ENCODE assay signal across 8 cellular contexts in genomic region chr7:113085781-113086390, GRCh38. TPM values are rescaled to one million over a fixed set of nuclear protein-coding genes. Genes with fewer than 3 reads are reported as not detected.
DNase-seq lines count a peak whose midpoint lies in the region; ATAC-seq lines count a peak whose summit lies in the region.

No MANE protein-coding gene starts in this region.

- H3K4me3 ChIP-seq in MG63: peak overlapping the region; percentile 42

- no peaks in the 10 kb centered on the region for H3K36me3 ChIP-seq in MG63

- DNase-seq in DMS 273 (lab: John Stamatoyannopoulos, UW; ENCODE audit: unreplicated experiment): peak; percentile 51
- DNase-seq in DMS 273 treated with DMSO at 0.1 percent for 48 hours (lab: John Stamatoyannopoulos, UW): no peak
- no peak for DNase-seq in MG63
- DNase-seq in astrocyte of the hippocampus (ENCODE audit: low read depth, low spot score): peak; percentile 50
- DNase-seq in medulla oblongata (ENCODE audit: extremely low spot score): peak; percentile 15
- DNase-seq in central memory CD4-positive, alpha-beta T cell: no peak

- no peaks in the 10 kb centered on the region for H3K9me3 ChIP-seq in MG63

- ATAC-seq in HG03280 (IDR thresholded peaks at IDR 0.05; ENCODE audit: unreplicated experiment) (no peak), GM18873 (IDR thresholded peaks at IDR 0.05; ENCODE audit: low FRiP score, unreplicated experiment) (no peak)

- H3K27me3 ChIP-seq in MG63: no peaks in the 10 kb centered on the region

RNA-seq across cellular contexts. Expression of gene GPR85, which starts 0.7 kb away (rescaled TPM):
- total RNA-seq in MG63 (2014; rRNA removed; shearing (Covaris generic); ENCODE audit: low replicate concordance): 1.3 and 1.8 TPM in 2 replicates

RNA-seq across cellular contexts. Expression of gene SMIM30, which starts 32.5 kb away (rescaled TPM):
- total RNA-seq in MG63 (2014; rRNA removed; shearing (Covaris generic); ENCODE audit: low replicate concordance): 44.4 and 45.1 TPM in 2 replicates

Comparison
In these comparisons a context has a peak if more than half of its experiments do, and no peak if none do; other contexts are left out.
1. DNase-seq: peak in DMS 273 (single experiment), astrocyte of the hippocampus (single experiment) and medulla oblongata (single experiment); none in DMS 273 treated with DMSO at 0.1 percent for 48 hours (single experiment), MG63 (single experiment) and central memory CD4-positive, alpha-beta T cell (single experiment).